Comparison of ENCODE assay signal across 17 cellular contexts in genomic region chr16:20049831-20050230, GRCh38. TPM values are rescaled to one million over a fixed set of nuclear protein-coding genes. Genes with fewer than 3 reads are reported as not detected.
A peak's percentile ranks its signal among the peaks of the same experiment; 100 is the strongest.
DNase-seq lines count a peak whose midpoint lies in the region; ATAC-seq and TF ChIP-seq lines count a peak whose summit lies in the region.
"Had no signal": no experiment of that assay in that cellular context is flagged by ENCODE, and none has a peak within 500 bp of the region (broad histone marks: within the 10 kb centered on the region; RNA-seq: fewer than 3 reads in every experiment).

No MANE protein-coding gene starts in this region.

- DNase-seq in DMS53 (lab: John Stamatoyannopoulos, UW) (peak; percentile 42), H7 (peak; percentile 33), NCI-H510A treated with DMSO at 0.1 percent for 48 hours (lab: John Stamatoyannopoulos, UW) (peak; percentile 94), epithelial cell of esophagus (ENCODE audit: low read depth) (peak; percentile 10), EL (no peak), NCI-H2107 treated with DMSO at 0.1 percent for 48 hours (lab: John Stamatoyannopoulos, UW; ENCODE audit: unreplicated experiment) (no peak)
- no peak for DNase-seq in stimulated activated CD4-positive, alpha-beta T cell treated with anti-CD3 and anti-CD28 coated beads, Interleukin-15, amount 100 ng/mL, for 24 hours
- DNase-seq: DMS 273 treated with DMSO at 0.1 percent for 48 hours; NCI-H146; NCI-H524; NK-92 treated with Interleukin-12 subunit alpha and Interleukin-12 subunit beta, amount 100 ng/mL, for 24 hours; RPMI8226; SJCRH30; T-helper 17 cell had no signal

- no peak for TF ChIP-seq CTCF in epithelial cell of esophagus (IDR thresholded peaks at IDR 0.05; ENCODE audit: insufficient read depth, low read depth, low read length, missing control alignments)

- H3K36me3 ChIP-seq in H7 (replicated peaks; ENCODE audit: control insufficient read depth, insufficient read depth, low read length) = no peaks in the 10 kb centered on the region
- H3K36me3 ChIP-seq: SJCRH30 had no signal

- H3K4me3 ChIP-seq in H7 (ENCODE audit: insufficient read depth, low read depth, low read length) = no peak overlapping the region
- H3K4me3 ChIP-seq in epithelial cell of esophagus (ENCODE audit: low read length) = no peak overlapping the region
- H3K4me3 ChIP-seq: K562, SJCRH30 had no signal

- H3K27me3 ChIP-seq in H7 (ENCODE audit: control insufficient read depth, insufficient read depth, low read length) = 0 out of 2 replicates have a peak, but pooled peaks cover 1% of the 10 kb centered on the region
- H3K27me3 ChIP-seq: SJCRH30 had no signal

- ATAC-seq in HG03025 (IDR thresholded peaks at IDR 0.05; ENCODE audit: low FRiP score, unreplicated experiment) = no peak
- ATAC-seq: K562, T-helper 17 cell had no signal

RNA-seq across cellular contexts. Expression of gene GPR139, which starts 23.9 kb away (rescaled TPM):
- total RNA-seq in H7 (2014; rRNA removed; shearing (Covaris generic)) = 0.15 TPM in 1 of 2 replicates, not detected in the other
- total RNA-seq: K562, OCI-LY7, SJCRH30, T-helper 17 cell had no signal

Comparison
In these comparisons a context has a peak if more than half of its experiments do, and no peak if none do; other contexts are left out.
1. DNase-seq: peak in DMS53 (single experiment), H7 (single experiment), NCI-H510A treated with DMSO at 0.1 percent for 48 hours (single experiment) and epithelial cell of esophagus (single experiment); none in stimulated activated CD4-positive, alpha-beta T cell treated with anti-CD3 and anti-CD28 coated beads, Interleukin-15, amount 100 ng/mL, for 24 hours (single experiment), EL (single experiment) and NCI-H2107 treated with DMSO at 0.1 percent for 48 hours (single experiment).